ENCODE assay signal across 1 cellular context in the genomic region with DNA sequence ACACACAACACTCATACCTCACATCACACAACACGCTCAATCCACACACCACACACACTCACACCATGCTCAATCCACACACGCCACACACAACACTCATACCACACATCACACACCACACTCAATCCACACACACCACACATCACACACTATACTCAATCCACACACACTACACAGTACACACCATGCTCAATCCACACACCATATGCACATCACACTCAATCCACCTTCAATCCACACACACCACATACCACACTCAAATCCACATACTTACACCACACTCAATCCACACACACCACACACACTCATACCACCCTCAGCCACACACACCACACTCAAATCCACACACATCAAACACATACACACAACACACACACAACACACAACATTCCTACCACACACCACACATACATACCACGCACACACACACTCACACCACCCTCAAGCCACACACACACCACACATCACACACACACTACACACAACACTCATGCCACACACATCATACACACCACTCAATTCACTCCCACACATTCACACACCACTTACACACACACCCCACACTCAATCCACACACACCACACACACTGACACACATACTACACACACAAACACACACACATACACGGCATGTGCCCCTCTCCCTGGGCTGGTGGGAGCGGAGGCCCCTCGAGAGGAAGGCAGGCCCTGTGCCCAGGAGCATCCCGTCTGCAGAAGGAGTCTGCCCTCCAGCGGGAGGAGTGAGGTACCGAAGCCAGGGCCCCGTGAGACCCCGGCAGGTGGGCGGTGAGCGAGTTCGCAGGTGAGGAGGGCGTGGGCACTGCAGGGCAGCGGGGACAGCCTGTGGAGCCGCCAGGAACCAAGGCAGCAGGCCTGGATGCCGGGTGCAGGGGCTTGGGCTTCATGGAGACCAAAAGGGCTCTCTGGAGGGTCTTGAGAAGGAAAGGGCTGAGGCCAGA.
TF ChIP-seq lines count a peak whose summit lies in the region.

No MANE protein-coding gene starts in this region.

TF ChIP-seq in HepG2, 621 proteins besides CTCF, POLR2A, EP300 and RAD21 (continues in another document):
- TF ChIP-seq SMAD3 (CRISPR knock-in tag; IDR thresholded peaks at IDR 0.05) (no peak), BRF2 (CRISPR knock-in tag; IDR thresholded peaks at IDR 0.05) (no peak), ZNF180 (CRISPR knock-in tag; IDR thresholded peaks at IDR 0.05; ENCODE audit: borderline replicate concordance, low read depth) (no peak), POGZ (CRISPR knock-in tag; IDR thresholded peaks at IDR 0.05) (no peak), RELA (CRISPR knock-in tag; IDR thresholded peaks at IDR 0.05) (no peak), MBNL3 (CRISPR knock-in tag; conservative IDR thresholded peaks at IDR 0.05) (no peak), HNF4A (CRISPR knock-in tag; IDR thresholded peaks at IDR 0.05) (no peak), EHMT2 (IDR thresholded peaks at IDR 0.05; ENCODE audit: borderline replicate concordance, low read depth, low read length) (no peak), REPIN1 (CRISPR knock-in tag; IDR thresholded peaks at IDR 0.05; ENCODE audit: borderline replicate concordance, low read depth) (no peak), RAD51 (IDR thresholded peaks at IDR 0.05; ENCODE audit: borderline replicate concordance) (no peak), PRDM4 (CRISPR knock-in tag; IDR thresholded peaks at IDR 0.05; ENCODE audit: borderline replicate concordance) (no peak), ZNF547 (CRISPR knock-in tag; IDR thresholded peaks at IDR 0.05) (no peak), SP1 (IDR thresholded peaks at IDR 0.05) (no peak), SP1 (CRISPR knock-in tag; IDR thresholded peaks at IDR 0.05) (no peak), ZFAT (CRISPR knock-in tag; conservative IDR thresholded peaks at IDR 0.05) (no peak), ZMYM4 (CRISPR knock-in tag; IDR thresholded peaks at IDR 0.05) (no peak), GTF3A (CRISPR knock-in tag; conservative IDR thresholded peaks at IDR 0.05) (no peak), HES4 (CRISPR knock-in tag; IDR thresholded peaks at IDR 0.05; ENCODE audit: borderline replicate concordance) (no peak), CEBPB (IDR thresholded peaks at IDR 0.05; ENCODE audit: borderline replicate concordance, low read depth, low read length) (no peak), ZNF569 (CRISPR knock-in tag; IDR thresholded peaks at IDR 0.05; ENCODE audit: borderline replicate concordance) (no peak), GTF2F1 (IDR thresholded peaks at IDR 0.05; ENCODE audit: low read length) (no peak), ETV6 (CRISPR knock-in tag; conservative IDR thresholded peaks at IDR 0.05) (no peak), TBP (CRISPR knock-in tag; IDR thresholded peaks at IDR 0.05) (no peak), ZNF790 (CRISPR knock-in tag; IDR thresholded peaks at IDR 0.05; ENCODE audit: borderline replicate concordance) (no peak), PCBP2 (optimal IDR thresholded peaks at IDR 0.05; ENCODE audit: low read depth, low read length, poor library complexity, severe bottlenecking) (no peak), MED13 (CRISPR knock-in tag; IDR thresholded peaks at IDR 0.05) (no peak), CREM (IDR thresholded peaks at IDR 0.05) (no peak), CREM (CRISPR knock-in tag; IDR thresholded peaks at IDR 0.05) (no peak), TBX2 (CRISPR knock-in tag; IDR thresholded peaks at IDR 0.05; ENCODE audit: borderline replicate concordance) (no peak), ZNF441 (CRISPR knock-in tag; IDR thresholded peaks at IDR 0.05; ENCODE audit: borderline replicate concordance) (no peak), CCDC6 (CRISPR knock-in tag; IDR thresholded peaks at IDR 0.05) (no peak), U2AF1 (optimal IDR thresholded peaks at IDR 0.05; ENCODE audit: low read depth, low read length) (no peak), AGO2 (optimal IDR thresholded peaks at IDR 0.05; ENCODE audit: low read depth, low read length) (no peak), ZNF616 (CRISPR knock-in tag; IDR thresholded peaks at IDR 0.05; ENCODE audit: low read depth) (no peak), SMC3 (IDR thresholded peaks at IDR 0.05; ENCODE audit: low read length) (0 out of 2 replicates have a peak, but pooled peaks have one; percentile 6), REST (IDR thresholded peaks at IDR 0.05; ENCODE audit: borderline replicate concordance in 1 of 2, low read depth in 1 of 2, low read length in 2 of 2) (no peak)
- TF ChIP-seq, protein P1, sequence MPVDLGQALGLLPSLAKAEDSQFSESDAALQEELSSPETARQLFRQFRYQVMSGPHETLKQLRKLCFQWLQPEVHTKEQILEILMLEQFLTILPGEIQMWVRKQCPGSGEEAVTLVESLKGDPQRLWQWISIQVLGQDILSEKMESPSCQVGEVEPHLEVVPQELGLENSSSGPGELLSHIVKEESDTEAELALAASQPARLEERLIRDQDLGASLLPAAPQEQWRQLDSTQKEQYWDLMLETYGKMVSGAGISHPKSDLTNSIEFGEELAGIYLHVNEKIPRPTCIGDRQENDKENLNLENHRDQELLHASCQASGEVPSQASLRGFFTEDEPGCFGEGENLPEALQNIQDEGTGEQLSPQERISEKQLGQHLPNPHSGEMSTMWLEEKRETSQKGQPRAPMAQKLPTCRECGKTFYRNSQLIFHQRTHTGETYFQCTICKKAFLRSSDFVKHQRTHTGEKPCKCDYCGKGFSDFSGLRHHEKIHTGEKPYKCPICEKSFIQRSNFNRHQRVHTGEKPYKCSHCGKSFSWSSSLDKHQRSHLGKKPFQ (CRISPR knock-in tag; IDR thresholded peaks at IDR 0.05; ENCODE audit: insufficient replicate concordance), result no peak
- TF ChIP-seq, protein P2, sequence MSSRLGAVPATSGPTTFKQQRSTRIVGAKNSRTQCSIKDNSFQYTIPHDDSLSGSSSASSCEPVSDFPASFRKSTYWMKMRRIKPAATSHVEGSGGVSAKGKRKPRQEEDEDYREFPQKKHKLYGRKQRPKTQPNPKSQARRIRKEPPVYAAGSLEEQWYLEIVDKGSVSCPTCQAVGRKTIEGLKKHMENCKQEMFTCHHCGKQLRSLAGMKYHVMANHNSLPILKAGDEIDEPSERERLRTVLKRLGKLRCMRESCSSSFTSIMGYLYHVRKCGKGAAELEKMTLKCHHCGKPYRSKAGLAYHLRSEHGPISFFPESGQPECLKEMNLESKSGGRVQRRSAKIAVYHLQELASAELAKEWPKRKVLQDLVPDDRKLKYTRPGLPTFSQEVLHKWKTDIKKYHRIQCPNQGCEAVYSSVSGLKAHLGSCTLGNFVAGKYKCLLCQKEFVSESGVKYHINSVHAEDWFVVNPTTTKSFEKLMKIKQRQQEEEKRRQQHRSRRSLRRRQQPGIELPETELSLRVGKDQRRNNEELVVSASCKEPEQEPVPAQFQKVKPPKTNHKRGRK (CRISPR knock-in tag; IDR thresholded peaks at IDR 0.05), result no peak
- TF ChIP-seq, protein P3, sequence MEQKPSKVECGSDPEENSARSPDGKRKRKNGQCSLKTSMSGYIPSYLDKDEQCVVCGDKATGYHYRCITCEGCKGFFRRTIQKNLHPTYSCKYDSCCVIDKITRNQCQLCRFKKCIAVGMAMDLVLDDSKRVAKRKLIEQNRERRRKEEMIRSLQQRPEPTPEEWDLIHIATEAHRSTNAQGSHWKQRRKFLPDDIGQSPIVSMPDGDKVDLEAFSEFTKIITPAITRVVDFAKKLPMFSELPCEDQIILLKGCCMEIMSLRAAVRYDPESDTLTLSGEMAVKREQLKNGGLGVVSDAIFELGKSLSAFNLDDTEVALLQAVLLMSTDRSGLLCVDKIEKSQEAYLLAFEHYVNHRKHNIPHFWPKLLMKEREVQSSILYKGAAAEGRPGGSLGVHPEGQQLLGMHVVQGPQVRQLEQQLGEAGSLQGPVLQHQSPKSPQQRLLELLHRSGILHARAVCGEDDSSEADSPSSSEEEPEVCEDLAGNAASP (CRISPR knock-in tag; IDR thresholded peaks at IDR 0.05; ENCODE audit: borderline replicate concordance), result no peak
- TF ChIP-seq, protein P4, sequence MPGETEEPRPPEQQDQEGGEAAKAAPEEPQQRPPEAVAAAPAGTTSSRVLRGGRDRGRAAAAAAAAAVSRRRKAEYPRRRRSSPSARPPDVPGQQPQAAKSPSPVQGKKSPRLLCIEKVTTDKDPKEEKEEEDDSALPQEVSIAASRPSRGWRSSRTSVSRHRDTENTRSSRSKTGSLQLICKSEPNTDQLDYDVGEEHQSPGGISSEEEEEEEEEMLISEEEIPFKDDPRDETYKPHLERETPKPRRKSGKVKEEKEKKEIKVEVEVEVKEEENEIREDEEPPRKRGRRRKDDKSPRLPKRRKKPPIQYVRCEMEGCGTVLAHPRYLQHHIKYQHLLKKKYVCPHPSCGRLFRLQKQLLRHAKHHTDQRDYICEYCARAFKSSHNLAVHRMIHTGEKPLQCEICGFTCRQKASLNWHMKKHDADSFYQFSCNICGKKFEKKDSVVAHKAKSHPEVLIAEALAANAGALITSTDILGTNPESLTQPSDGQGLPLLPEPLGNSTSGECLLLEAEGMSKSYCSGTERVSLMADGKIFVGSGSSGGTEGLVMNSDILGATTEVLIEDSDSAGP (CRISPR knock-in tag; IDR thresholded peaks at IDR 0.05; ENCODE audit: borderline replicate concordance), result peak; percentile 41; the same call in 1 of the 2 replicates
- TF ChIP-seq, protein P5, sequence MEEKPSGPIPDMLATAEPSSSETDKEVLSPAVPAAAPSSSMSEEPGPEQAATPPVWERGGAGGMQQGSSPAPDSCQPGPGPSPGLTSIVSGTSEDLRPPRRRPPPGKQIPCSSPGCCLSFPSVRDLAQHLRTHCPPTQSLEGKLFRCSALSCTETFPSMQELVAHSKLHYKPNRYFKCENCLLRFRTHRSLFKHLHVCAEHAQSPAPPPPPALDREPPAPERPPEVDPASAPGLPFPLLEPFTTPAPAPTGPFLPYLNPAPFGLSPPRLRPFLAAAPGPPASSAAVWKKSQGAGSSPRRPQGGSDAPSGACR (CRISPR knock-in tag; IDR thresholded peaks at IDR 0.05), result no peak
- TF ChIP-seq, protein P6, sequence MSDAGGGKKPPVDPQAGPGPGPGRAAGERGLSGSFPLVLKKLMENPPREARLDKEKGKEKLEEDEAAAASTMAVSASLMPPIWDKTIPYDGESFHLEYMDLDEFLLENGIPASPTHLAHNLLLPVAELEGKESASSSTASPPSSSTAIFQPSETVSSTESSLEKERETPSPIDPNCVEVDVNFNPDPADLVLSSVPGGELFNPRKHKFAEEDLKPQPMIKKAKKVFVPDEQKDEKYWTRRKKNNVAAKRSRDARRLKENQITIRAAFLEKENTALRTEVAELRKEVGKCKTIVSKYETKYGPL (CRISPR knock-in tag; IDR thresholded peaks at IDR 0.05), result no peak
- TF ChIP-seq, protein P7, sequence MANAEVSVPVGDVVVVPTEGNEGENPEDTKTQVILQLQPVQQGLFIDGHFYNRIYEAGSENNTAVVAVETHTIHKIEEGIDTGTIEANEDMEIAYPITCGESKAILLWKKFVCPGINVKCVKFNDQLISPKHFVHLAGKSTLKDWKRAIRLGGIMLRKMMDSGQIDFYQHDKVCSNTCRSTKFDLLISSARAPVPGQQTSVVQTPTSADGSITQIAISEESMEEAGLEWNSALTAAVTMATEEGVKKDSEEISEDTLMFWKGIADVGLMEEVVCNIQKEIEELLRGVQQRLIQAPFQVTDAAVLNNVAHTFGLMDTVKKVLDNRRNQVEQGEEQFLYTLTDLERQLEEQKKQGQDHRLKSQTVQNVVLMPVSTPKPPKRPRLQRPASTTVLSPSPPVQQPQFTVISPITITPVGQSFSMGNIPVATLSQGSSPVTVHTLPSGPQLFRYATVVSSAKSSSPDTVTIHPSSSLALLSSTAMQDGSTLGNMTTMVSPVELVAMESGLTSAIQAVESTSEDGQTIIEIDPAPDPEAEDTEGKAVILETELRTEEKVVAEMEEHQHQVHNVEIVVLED (CRISPR knock-in tag; IDR thresholded peaks at IDR 0.05; ENCODE audit: borderline replicate concordance), result no peak
